ENCODE assay signal across 25 cellular contexts in the genomic region with DNA sequence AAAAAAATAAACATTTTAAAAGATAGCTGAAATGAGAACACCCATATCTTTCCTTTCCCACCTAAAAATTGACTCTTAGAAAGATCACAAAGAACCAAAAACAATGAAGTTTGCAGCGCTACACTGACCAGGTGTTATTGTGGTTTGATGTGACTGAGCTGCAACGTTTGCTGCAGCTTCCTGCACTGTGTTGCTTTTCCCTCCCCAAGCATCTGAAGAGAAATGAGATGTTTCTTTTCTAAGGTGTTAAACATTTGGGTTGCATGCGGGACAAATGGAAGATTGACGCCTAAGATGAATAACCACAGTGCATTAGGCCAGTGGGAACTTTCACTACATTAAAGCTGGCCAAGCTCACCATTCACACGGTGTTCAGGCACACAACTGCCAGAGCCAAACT. TPM values are rescaled to one million over a fixed set of nuclear protein-coding genes. Genes with fewer than 3 reads are reported as not detected.
DNase-seq lines count a peak whose midpoint lies in the region; ATAC-seq and TF ChIP-seq lines count a peak whose summit lies in the region.
"Had no signal": no experiment of that assay in that cellular context is flagged by ENCODE, and none has a peak within 500 bp of the region (broad histone marks: within the 10 kb centered on the region; RNA-seq: fewer than 3 reads in every experiment).

No MANE protein-coding gene starts in this region.

- intact Hi-C loops in CD8-positive, alpha-beta T cell (cut with DNase I, micrococcal nuclease) = loop anchor here in 1 of 2 experiments (2.0 to 5.0 kb wide), 4 partner anchors 15 to 352 kb away; no protein-coding TSS in a partner anchor

- peaks cover 2% of the 10 kb centered on the region for H3F3A ChIP-seq in SK-N-SH (replicated peaks; ENCODE audit: insufficient read depth)

- H3K9me3 ChIP-seq in BLaER1 (no peaks in the 10 kb centered on the region), SK-N-SH (no peaks in the 10 kb centered on the region), tibial nerve (no peaks in the 10 kb centered on the region)
- no peaks in the 10 kb centered on the region for H3K9me3 ChIP-seq in CD8-positive, alpha-beta T cell (ENCODE audit: low read length)
- H3K9me3 ChIP-seq: gastroesophageal sphincter, SJCRH30 had no signal

- no peaks in the 10 kb centered on the region for H3K9me3 Mint-ChIP-seq in CD8-positive, alpha-beta T cell
- H3K9me3 Mint-ChIP-seq in activated naive CD4-positive, alpha-beta T cell treated with anti-CD3 and anti-CD28 coated beads, Interleukin-2, amount 50 U/mL, for 72 hours = no peaks in the 10 kb centered on the region
- H3K9me3 Mint-ChIP-seq: natural killer cell treated with Interleukin-12 subunit alpha and Interleukin-12 subunit beta and Interleukin-15 and Interleukin-18, amount 100 ng/mL, for 72 hours; type B pancreatic cell had no signal

- H3K4me1 ChIP-seq in BLaER1 (peaks cover 63% of the 10 kb centered on the region), SK-N-SH (ENCODE audit: control insufficient read depth in 1 of 2, insufficient read depth in 2 of 2, low read depth in 1 of 2, low read length in 1 of 2) (no peaks in the 10 kb centered on the region), tibial nerve (no peaks in the 10 kb centered on the region)
- peaks cover 47% of the 10 kb centered on the region for H3K4me1 ChIP-seq in CD8-positive, alpha-beta T cell (ENCODE audit: insufficient read depth, low read length)
- H3K4me1 ChIP-seq: gastroesophageal sphincter had no signal

- 6% methylated on average over 5 of the region's 5 CpGs for WGBS in SK-N-SH (ENCODE audit: low lambda C conversion rate)
- 83 to 85% methylated on average over 5 of the region's 5 CpGs for WGBS in tibial nerve, 2 donors

- DNase-seq in CD8-positive, alpha-beta T cell = peak in 2 of 7 experiments; percentile 25 to 39
- DNase-seq in NAMALWA (ENCODE audit: low spot score) (peak; percentile 33), SK-N-SH (no peak), tibial nerve (ENCODE audit: low spot score in 2 of 2) (no peak)
- no peak for DNase-seq in activated naive CD4-positive, alpha-beta T cell treated with anti-CD3 and anti-CD28 coated beads, Interleukin-2, amount 50 U/mL, for 72 hours (ENCODE audit: low spot score in 2 of 2)
- DNase-seq: activated CD4-positive, CD25-positive, alpha-beta regulatory T cell; activated CD8-positive, alpha-beta memory T cell treated with anti-CD3 and anti-CD28 coated beads, Interleukin-2, amount 50 U/mL, for 4 hours; amygdala; COR-L47; dorsolateral prefrontal cortex; H7; mesendoderm; NCI-H1694; PC-3; SJCRH30; T-helper 9 cell had no signal

- no peaks in the 10 kb centered on the region for H3K9me2 ChIP-seq in SK-N-SH

- TF ChIP-seq EP300 in SK-N-SH (IDR thresholded peaks at IDR 0.05; ENCODE audit: borderline replicate concordance in 1 of 2, low read depth in 1 of 2, low read length in 1 of 2) (no peak), tibial nerve (IDR thresholded peaks at IDR 0.05) (no peak)

- H3K79me2 ChIP-seq in SK-N-SH (ENCODE audit: insufficient read depth) = no peaks in the 10 kb centered on the region

- peak overlapping the region; percentile 83 for H3K4me3 Mint-ChIP-seq in CD8-positive, alpha-beta T cell
- H3K4me3 Mint-ChIP-seq: type B pancreatic cell had no signal

- peaks cover 100% of the 10 kb centered on the region for H4K20me1 ChIP-seq in BLaER1
- H4K20me1 ChIP-seq in SK-N-SH (ENCODE audit: insufficient read depth) = no peaks in the 10 kb centered on the region

- H3K4me2 ChIP-seq in BLaER1 (peak overlapping the region; percentile 95), SK-N-SH (no peak overlapping the region)

- H3K36me3 ChIP-seq in BLaER1 (peaks cover 70% of the 10 kb centered on the region), SK-N-SH (replicated peaks in 1 of 2; ENCODE audit: control insufficient read depth in 1 of 2, insufficient read depth in 2 of 2, low read length in 1 of 2) (no peaks in the 10 kb centered on the region), tibial nerve (no peaks in the 10 kb centered on the region)
- H3K36me3 ChIP-seq in CD8-positive, alpha-beta T cell (ENCODE audit: insufficient read depth, low read length) = peaks cover 29% of the 10 kb centered on the region
- H3K36me3 ChIP-seq: gastroesophageal sphincter had no signal

- H3K4me3 ChIP-seq in BLaER1 (peak overlapping the region; percentile 85), SK-N-SH (ENCODE audit: low read depth in 2 of 2, low read length in 1 of 2) (no peak overlapping the region), tibial nerve (no peak overlapping the region)
- H3K4me3 ChIP-seq in CD8-positive, alpha-beta T cell (ENCODE audit: low read depth, low read length) = peak overlapping the region; percentile 73
- H3K4me3 ChIP-seq: cardiac muscle cell, dorsolateral prefrontal cortex, gastroesophageal sphincter, SJCRH30 had no signal

- POLR2A ChIA-PET in CD8-positive, alpha-beta T cell (lab: Charles Lee) = interaction anchor here (0.5 to 5.3 kb wide), 15 partner anchors 8 to 166 kb away, joined by 3 to 34 read pairs (median 6); a partner anchor contains a TSS
- POLR2A ChIA-PET in SK-N-SH (lab: Yijun Ruan, JAX) = no interaction called here

- TF ChIP-seq RAD21 in SK-N-SH (IDR thresholded peaks at IDR 0.05; ENCODE audit: low read length) = no peak

- no peak overlapping the region for H2AFZ ChIP-seq in SK-N-SH (ENCODE audit: low read depth)

- peak overlapping the region; percentile 46 for H3K27ac ChIP-seq in BLaER1
- H3K27ac ChIP-seq in CD8-positive, alpha-beta T cell (ENCODE audit: low read depth, low read length) = peak overlapping the region; percentile 20
- no peak overlapping the region for H3K27ac ChIP-seq in SK-N-SH (ENCODE audit: low read depth in 2 of 2, low read length in 1 of 2)
- no peak overlapping the region for H3K27ac ChIP-seq in tibial nerve
- H3K27ac ChIP-seq: cardiac muscle cell, dorsolateral prefrontal cortex, gastroesophageal sphincter, SJCRH30 had no signal

- peaks cover 76% of the 10 kb centered on the region for H3K36me3 Mint-ChIP-seq in CD8-positive, alpha-beta T cell
- peaks cover 26 to 71% of the 10 kb centered on the region in 2 donors for H3K36me3 Mint-ChIP-seq in activated naive CD4-positive, alpha-beta T cell treated with anti-CD3 and anti-CD28 coated beads, Interleukin-2, amount 50 U/mL, for 72 hours
- H3K36me3 Mint-ChIP-seq: natural killer cell treated with Interleukin-12 subunit alpha and Interleukin-12 subunit beta and Interleukin-15 and Interleukin-18, amount 100 ng/mL, for 72 hours had no signal

- no peak for TF ChIP-seq POLR2A in tibial nerve (IDR thresholded peaks at IDR 0.05)

- no peak for TF ChIP-seq CTCF in CD8-positive, alpha-beta T cell (IDR thresholded peaks at IDR 0.05)
- TF ChIP-seq CTCF in SK-N-SH (IDR thresholded peaks at IDR 0.05) (no peak), tibial nerve (IDR thresholded peaks at IDR 0.05) (no peak)

- peak; percentile 60 for ATAC-seq in CD8-positive, alpha-beta T cell
- peak; percentile 43 to 44 for ATAC-seq in activated naive CD4-positive, alpha-beta T cell treated with anti-CD3 and anti-CD28 coated beads, Interleukin-2, amount 50 U/mL, for 72 hours
- no peak for ATAC-seq in HG03354 (IDR thresholded peaks at IDR 0.05; ENCODE audit: poor library complexity, severe bottlenecking, unreplicated experiment)
- ATAC-seq in HG03025 (IDR thresholded peaks at IDR 0.05; ENCODE audit: low FRiP score, unreplicated experiment) = no peak
- ATAC-seq: esophagus mucosa, gastroesophageal sphincter, PC-3, sciatic nerve had no signal

- H3K4me1 Mint-ChIP-seq in CD8-positive, alpha-beta T cell (ENCODE audit: low read depth) = peaks cover 76% of the 10 kb centered on the region

- peaks cover 94% of the 10 kb centered on the region for H3K27me3 ChIP-seq in BLaER1
- H3K27me3 ChIP-seq in CD8-positive, alpha-beta T cell (ENCODE audit: insufficient read depth, low read length) = no peaks in the 10 kb centered on the region
- peaks cover 18% of the 10 kb centered on the region for H3K27me3 ChIP-seq in SK-N-SH (ENCODE audit: insufficient read depth)
- H3K27me3 ChIP-seq in tibial nerve = peaks cover 0 to 46% of the 10 kb centered on the region in 2 donors
- H3K27me3 ChIP-seq: cardiac muscle cell, SJCRH30 had no signal

- CTCF ChIA-PET in CD8-positive, alpha-beta T cell (lab: Charles Lee) = interaction anchor here (0.7 to 3.1 kb wide), 9 partner anchors 9 to 412 kb away, joined by 3 to 12 read pairs (median 5); no protein-coding TSS in a partner anchor
- CTCF ChIA-PET in SK-N-SH (lab: Yijun Ruan, JAX) = interaction anchor here (0.6 to 1.6 kb wide), 5 partner anchors 9 to 413 kb away, joined by 3 read pairs; a partner anchor contains a TSS

- peak overlapping the region; percentile 91 for H3K27ac Mint-ChIP-seq in CD8-positive, alpha-beta T cell
- peak overlapping the region in 1 of 2 donors; percentile 58 for H3K27ac Mint-ChIP-seq in activated naive CD4-positive, alpha-beta T cell treated with anti-CD3 and anti-CD28 coated beads, Interleukin-2, amount 50 U/mL, for 72 hours
- H3K27ac Mint-ChIP-seq: natural killer cell treated with Interleukin-12 subunit alpha and Interleukin-12 subunit beta and Interleukin-15 and Interleukin-18, amount 100 ng/mL, for 72 hours; type B pancreatic cell had no signal

- H3K9ac ChIP-seq in BLaER1 (peak overlapping the region; percentile 78), SK-N-SH (no peak overlapping the region)

- H3K27me3 Mint-ChIP-seq in CD8-positive, alpha-beta T cell (ENCODE audit: low read depth) = no peaks in the 10 kb centered on the region

TF ChIP-seq in SK-N-SH, 30 proteins besides CTCF, POLR2A, EP300 and RAD21 (continues in another document):
- TF ChIP-seq SMC3 (IDR thresholded peaks at IDR 0.05; ENCODE audit: low read depth, low read length) = no peak
- TF ChIP-seq SIN3A (IDR thresholded peaks at IDR 0.05; ENCODE audit: borderline replicate concordance, low read depth, low read length) = no peak
- no peak for TF ChIP-seq FOSL2 (IDR thresholded peaks at IDR 0.05; ENCODE audit: borderline replicate concordance, low read depth)
- TF ChIP-seq, protein P1, sequence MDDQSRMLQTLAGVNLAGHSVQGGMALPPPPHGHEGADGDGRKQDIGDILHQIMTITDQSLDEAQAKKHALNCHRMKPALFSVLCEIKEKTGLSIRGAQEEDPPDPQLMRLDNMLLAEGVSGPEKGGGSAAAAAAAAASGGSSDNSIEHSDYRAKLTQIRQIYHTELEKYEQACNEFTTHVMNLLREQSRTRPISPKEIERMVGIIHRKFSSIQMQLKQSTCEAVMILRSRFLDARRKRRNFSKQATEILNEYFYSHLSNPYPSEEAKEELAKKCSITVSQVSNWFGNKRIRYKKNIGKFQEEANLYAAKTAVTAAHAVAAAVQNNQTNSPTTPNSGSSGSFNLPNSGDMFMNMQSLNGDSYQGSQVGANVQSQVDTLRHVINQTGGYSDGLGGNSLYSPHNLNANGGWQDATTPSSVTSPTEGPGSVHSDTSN (IDR thresholded peaks at IDR 0.05) = no peak
- TF ChIP-seq RFX5 (IDR thresholded peaks at IDR 0.05; ENCODE audit: low read length) = no peak
- TF ChIP-seq POLR2AphosphoS5 (IDR thresholded peaks at IDR 0.05; ENCODE audit: low read depth, low read length) = no peak
- TF ChIP-seq JUND (IDR thresholded peaks at IDR 0.05) = no peak

RNA-seq across cellular contexts. Expression of a gene that starts 8.9 kb away (rescaled TPM):
- total RNA-seq in CD8-positive, alpha-beta T cell = 100 to 1,000 TPM; 325 to 335 TPM
- total RNA-seq in activated naive CD4-positive, alpha-beta T cell treated with anti-CD3 and anti-CD28 coated beads, Interleukin-2, amount 50 U/mL, for 72 hours = 100 to 1,000 TPM; 205 to 291 TPM
- 0.36 and 0.89 TPM in 2 replicates for polyA plus RNA-seq in SK-N-SH (2012; rRNA removed)
- polyA plus RNA-seq in SK-N-SH (2012; cell fraction: cytosol; rRNA removed) = 1.1 and 1.6 TPM in 2 replicates
- 0.57 and 0.76 TPM in 2 replicates for polyA plus RNA-seq in SK-N-SH (2012; cell fraction: nucleus; rRNA removed)
- total RNA-seq in tibial nerve = 10 to 100 TPM in 1 of 4 donors, 1 to 10 TPM in 3; 1.9 to 11.7 (median 8.3) TPM

Comparison
In these comparisons a context has a peak if more than half of its experiments do, and no peak if none do; other contexts are left out.
1. H3K27ac ChIP-seq: peak in BLaER1 (single experiment) and CD8-positive, alpha-beta T cell (single experiment); none in SK-N-SH (0 of 2) and tibial nerve (0 of 4).
2. H3K4me3 ChIP-seq: peak in BLaER1 (single experiment) and CD8-positive, alpha-beta T cell (single experiment); none in SK-N-SH (0 of 2) and tibial nerve (0 of 4).
3. ATAC-seq: peak in CD8-positive, alpha-beta T cell (single experiment) and activated naive CD4-positive, alpha-beta T cell treated with anti-CD3 and anti-CD28 coated beads, Interleukin-2, amount 50 U/mL, for 72 hours (2 of 2); none in HG03354 (single experiment) and HG03025 (single experiment).
4. RNA of a gene that starts 8.9 kb away (total RNA-seq): 325 to 335 TPM in CD8-positive, alpha-beta T cell and 205 to 291 TPM in activated naive CD4-positive, alpha-beta T cell treated with anti-CD3 and anti-CD28 coated beads, Interleukin-2, amount 50 U/mL, for 72 hours; 1.9 to 11.7 TPM in tibial nerve; every median in the first group is over 10 times any median in the second.